10 cellular contexts compared by ENCODE assay signal in genomic region chr19:46487178-46487801, GRCh38. TPM values are rescaled to one million over a fixed set of nuclear protein-coding genes. Genes with fewer than 3 reads are reported as not detected.
DNase-seq lines count a peak whose midpoint lies in the region; ATAC-seq and TF ChIP-seq lines count a peak whose summit lies in the region.
"Had no signal": no experiment of that assay in that cellular context is flagged by ENCODE, and none has a peak within 500 bp of the region (broad histone marks: within the 10 kb centered on the region; RNA-seq: fewer than 3 reads in every experiment).

No MANE protein-coding gene starts in this region.

- H3T11ph ChIP-seq in H9 (ENCODE audit: low read length), result no peak overlapping the region

- no peak overlapping the region for H4K5ac ChIP-seq in H9 (ENCODE audit: insufficient read length, low read depth, low read length)

- H3K23ac ChIP-seq in H9 (ENCODE audit: insufficient read length, low read depth, low read length), result no peak overlapping the region

- H4K91ac ChIP-seq in H9 (ENCODE audit: insufficient read length, low read depth, low read length), result no peak overlapping the region

- H3K9me3 ChIP-seq in H9 (ENCODE audit: control insufficient read depth, low read depth, low read length) (no peaks in the 10 kb centered on the region), iPS-18a (ENCODE audit: control insufficient read depth, low read depth, low read length) (no peaks in the 10 kb centered on the region), gastrocnemius medialis (no peaks in the 10 kb centered on the region)
- H3K9me3 ChIP-seq in CD4-positive, alpha-beta memory T cell (ENCODE audit: control insufficient read depth in 1 of 2, low read length in 2 of 2), result no peaks in the 10 kb centered on the region
- H3K9me3 ChIP-seq: neutrophil had no signal

- peak overlapping the region; percentile 50 to 71 for H3K4me3 Mint-ChIP-seq in H9
- peak overlapping the region in 1 of 8 donors; percentile 31 for H3K4me3 Mint-ChIP-seq in CD4-positive, alpha-beta memory T cell
- no peak overlapping the region for H3K4me3 Mint-ChIP-seq in natural killer cell treated with Interleukin-12 subunit alpha and Interleukin-12 subunit beta and Interleukin-15 and Interleukin-18, amount 100 ng/mL, for 72 hours

- no CpG with 5 or more reads among the region's 19 CpGs for WGBS in H9 (ENCODE audit: extremely low coverage, insufficient read length, low lambda C conversion rate)

- H3K23me2 ChIP-seq in H9 (ENCODE audit: insufficient read length, low read depth, low read length, poor library complexity, severe bottlenecking), result peaks cover 4% of the 10 kb centered on the region

- no peaks in the 10 kb centered on the region for H3K79me2 ChIP-seq in H9 (ENCODE audit: insufficient read depth, low read length)

- no peak overlapping the region for H3K4ac ChIP-seq in H9 (ENCODE audit: low read depth, low read length)

- ATAC-seq in gastrocnemius medialis (no peak), GM19328 (IDR thresholded peaks at IDR 0.05; ENCODE audit: unreplicated experiment) (no peak), HG02798 (IDR thresholded peaks at IDR 0.05; ENCODE audit: poor library complexity, unreplicated experiment) (no peak)
- ATAC-seq in natural killer cell treated with Interleukin-12 subunit alpha and Interleukin-12 subunit beta and Interleukin-15 and Interleukin-18, amount 100 ng/mL, for 72 hours, result no peak

- H2BK20ac ChIP-seq in H9 (ENCODE audit: low read depth, low read length, poor library complexity, severe bottlenecking), result no peak overlapping the region

- H3K27ac Mint-ChIP-seq in H9, result no peak overlapping the region
- H3K27ac Mint-ChIP-seq in CD4-positive, alpha-beta memory T cell, result peak overlapping the region in 1 of 7 donors; percentile 13
- no peak overlapping the region for H3K27ac Mint-ChIP-seq in natural killer cell treated with Interleukin-12 subunit alpha and Interleukin-12 subunit beta and Interleukin-15 and Interleukin-18, amount 100 ng/mL, for 72 hours

- H2AFZ ChIP-seq in H9 (ENCODE audit: low read length), result no peak overlapping the region

- no peak overlapping the region for H3K18ac ChIP-seq in H9 (ENCODE audit: insufficient read length, low read depth, low read length)

- H3K4me1 ChIP-seq in H9 (ENCODE audit: insufficient read depth, low read length) (no peaks in the 10 kb centered on the region), iPS-18a (ENCODE audit: control insufficient read depth, low read depth, low read length) (peaks cover 6% of the 10 kb centered on the region), gastrocnemius medialis (peaks cover 0 to 15% of the 10 kb centered on the region in 2 donors)
- peaks cover 14% of the 10 kb centered on the region for H3K4me1 ChIP-seq in CD4-positive, alpha-beta memory T cell (ENCODE audit: insufficient read depth, low read length)

- H2BK15ac ChIP-seq in H9 (ENCODE audit: low read depth, low read length), result no peak overlapping the region

- CTCF ChIA-PET in CD4-positive, alpha-beta memory T cell (lab: Charles Lee; ENCODE audit: partially characterized antibody), result interaction anchor here (1.0 to 2.5 kb wide), 4 partner anchors 85 to 207 kb away, joined by 5 to 17 read pairs (median 12); no protein-coding TSS in a partner anchor

- H3K14ac ChIP-seq in H9 (ENCODE audit: insufficient read depth, low read length), result no peak overlapping the region

- H3K36me3 Mint-ChIP-seq in H9 (ENCODE audit: insufficient read depth in 1 of 3, low read depth in 3 of 3), result no peaks in the 10 kb centered on the region; a peak in 1 of 7 replicates
- no peaks in the 10 kb centered on the region for H3K36me3 Mint-ChIP-seq in CD4-positive, alpha-beta memory T cell
- no peaks in the 10 kb centered on the region for H3K36me3 Mint-ChIP-seq in natural killer cell treated with Interleukin-12 subunit alpha and Interleukin-12 subunit beta and Interleukin-15 and Interleukin-18, amount 100 ng/mL, for 72 hours

- H3K9ac ChIP-seq in H9 (ENCODE audit: extremely low read depth, insufficient read length, low read length) (no peak overlapping the region), iPS-18a (ENCODE audit: low read length) (no peak overlapping the region)

- TF ChIP-seq CTCF in H9 (conservative IDR thresholded peaks at IDR 0.05), result no peak
- TF ChIP-seq CTCF in brain microvascular endothelial cell (IDR thresholded peaks at IDR 0.05; ENCODE audit: low read depth, low read length, missing control alignments), result no peak
- TF ChIP-seq CTCF in gastrocnemius medialis (IDR thresholded peaks at IDR 0.05 in 4 of 5, conservative IDR thresholded peaks at IDR 0.05 in 1 of 5), result no peak

- H4K8ac ChIP-seq in H9 (replicated peaks; ENCODE audit: insufficient read length, low read depth, low read length), result no peak overlapping the region

- POLR2A ChIA-PET in CD4-positive, alpha-beta memory T cell (lab: Charles Lee; ENCODE audit: partially characterized antibody), result no interaction called here

- peaks cover 3% of the 10 kb centered on the region; the same call in 1 of the 2 replicates for H3K27me3 ChIP-seq in H9 (ENCODE audit: insufficient read depth, low read length)
- no peaks in the 10 kb centered on the region for H3K27me3 ChIP-seq in brain microvascular endothelial cell (replicated peaks)
- H3K27me3 ChIP-seq in iPS-18a (ENCODE audit: control insufficient read depth, insufficient read depth, low read length), result peaks cover 60% of the 10 kb centered on the region
- H3K27me3 ChIP-seq in gastrocnemius medialis, result peaks cover 26 to 51% (median 34%) of the 10 kb centered on the region in 3 donors
- H3K27me3 ChIP-seq in CD4-positive, alpha-beta memory T cell (ENCODE audit: insufficient read depth, low read length), result peaks cover 36% of the 10 kb centered on the region

- H3K36me3 ChIP-seq in brain microvascular endothelial cell (replicated peaks) (no peaks in the 10 kb centered on the region), iPS-18a (ENCODE audit: control insufficient read depth, low read depth, low read length) (no peaks in the 10 kb centered on the region), gastrocnemius medialis (no peaks in the 10 kb centered on the region)
- H3K36me3 ChIP-seq in CD4-positive, alpha-beta memory T cell (ENCODE audit: insufficient read depth, low read length), result no peaks in the 10 kb centered on the region
- H3K36me3 ChIP-seq: neutrophil had no signal

- H2BK5ac ChIP-seq in H9 (ENCODE audit: insufficient read length, low read length), result no peak overlapping the region

- H2BK120ac ChIP-seq in H9 (ENCODE audit: low read depth, low read length, poor library complexity, severe bottlenecking), result no peak overlapping the region

- in situ Hi-C loops in brain microvascular endothelial cell (cut with HindIII; ENCODE audit: low pct_ligation_motif_present, low sequenced_read_pairs), result no loop called here
- in situ Hi-C loops in gastrocnemius medialis (cut with MboI; ENCODE audit: low sequenced_read_pairs in 4 of 4), result loop anchor here (5.0 to 25.0 kb wide), 5 partner anchors 82 to 202 kb away; partner anchors contain the start of gene HIF3A (in 1 of the 4)

- intact Hi-C loops in gastrocnemius medialis (cut with DNase I; ENCODE audit: low total_unique reads), result loop anchor here (1.0 to 2.0 kb wide), 3 partner anchors 85 to 207 kb away; no protein-coding TSS in a partner anchor
- intact Hi-C loops in CD4-positive, alpha-beta memory T cell (cut with micrococcal nuclease), result loop anchor here (1.0 to 5.0 kb wide), 2 partner anchors 85 to 460 kb away; no protein-coding TSS in a partner anchor

- peaks cover 0 to 2% of the 10 kb centered on the region in 2 experiments; a peak in 2 of 5 replicates for H3K9me3 Mint-ChIP-seq in H9
- no peaks in the 10 kb centered on the region for H3K9me3 Mint-ChIP-seq in CD4-positive, alpha-beta memory T cell
- no peaks in the 10 kb centered on the region for H3K9me3 Mint-ChIP-seq in natural killer cell treated with Interleukin-12 subunit alpha and Interleukin-12 subunit beta and Interleukin-15 and Interleukin-18, amount 100 ng/mL, for 72 hours

- no peak overlapping the region for H2AK5ac ChIP-seq in H9 (ENCODE audit: insufficient read length, low read length)

- no peaks in the 10 kb centered on the region for H3K79me1 ChIP-seq in H9 (ENCODE audit: insufficient read depth, low read depth, low read length, poor library complexity, severe bottlenecking)

- no peak overlapping the region for H2BK12ac ChIP-seq in H9 (ENCODE audit: insufficient read length, low read depth, low read length)

- H3K4me2 ChIP-seq in H9 (ENCODE audit: insufficient read depth, insufficient read length, low read length), result peak overlapping the region; percentile 39

- H3K27ac ChIP-seq in H9 (ENCODE audit: insufficient read length, low read depth, low read length) (no peak overlapping the region), brain microvascular endothelial cell (no peak overlapping the region), iPS-18a (ENCODE audit: low read length) (no peak overlapping the region), gastrocnemius medialis (no peak overlapping the region)
- no peak overlapping the region for H3K27ac ChIP-seq in CD4-positive, alpha-beta memory T cell (ENCODE audit: low read depth, low read length)
- H3K27ac ChIP-seq: neutrophil had no signal

- H3K4me3 ChIP-seq in brain microvascular endothelial cell (ENCODE audit: low read depth, low read length), result peak overlapping the region; percentile 43
- peak overlapping the region; percentile 52 for H3K4me3 ChIP-seq in iPS-18a (ENCODE audit: low read length)
- H3K4me3 ChIP-seq in gastrocnemius medialis, result peak overlapping the region; percentile 2 to 46 (median 26)
- no peak overlapping the region for H3K4me3 ChIP-seq in CD4-positive, alpha-beta memory T cell (ENCODE audit: low read length in 2 of 2)

- no peak for TF ChIP-seq POLR2A in gastrocnemius medialis (IDR thresholded peaks at IDR 0.05)

- H3K4me1 Mint-ChIP-seq in H9, result peaks cover 18 to 33% of the 10 kb centered on the region in 2 experiments
- H3K4me1 Mint-ChIP-seq in CD4-positive, alpha-beta memory T cell, result peaks cover 9 to 57% (median 12%) of the 10 kb centered on the region in 4 donors
- H3K4me1 Mint-ChIP-seq in natural killer cell treated with Interleukin-12 subunit alpha and Interleukin-12 subunit beta and Interleukin-15 and Interleukin-18, amount 100 ng/mL, for 72 hours (ENCODE audit: low read depth in 2 of 2), result peaks cover 0 to 5% of the 10 kb centered on the region in 2 donors

- H4K20me1 ChIP-seq in H9 (ENCODE audit: control insufficient read depth, insufficient read depth, insufficient read length), result no peaks in the 10 kb centered on the region

- H3K27me3 Mint-ChIP-seq in H9 (ENCODE audit: low read depth), result peaks cover 62% of the 10 kb centered on the region
- H3K27me3 Mint-ChIP-seq in CD4-positive, alpha-beta memory T cell, result peaks cover 49 to 66% of the 10 kb centered on the region in 2 donors
- peaks cover 45 to 66% of the 10 kb centered on the region in 2 donors for H3K27me3 Mint-ChIP-seq in natural killer cell treated with Interleukin-12 subunit alpha and Interleukin-12 subunit beta and Interleukin-15 and Interleukin-18, amount 100 ng/mL, for 72 hours

- DNase-seq in H9 (no peak), brain microvascular endothelial cell (no peak), gastrocnemius medialis (no peak)
- DNase-seq in CD4-positive, alpha-beta memory T cell, result no peak
- no peak for DNase-seq in natural killer cell treated with Interleukin-12 subunit alpha and Interleukin-12 subunit beta and Interleukin-15 and Interleukin-18, amount 100 ng/mL, for 72 hours (ENCODE audit: low spot score)

- H3K56ac ChIP-seq in H9 (ENCODE audit: insufficient read length, low read depth, low read length), result no peak overlapping the region

RNA-seq across cellular contexts. Expression of gene PNMA8B, which starts 8.4 kb away (rescaled TPM):
- total RNA-seq in H9 (2021) (1.4 and 1.5 TPM in 2 replicates), gastrocnemius medialis (under 1 TPM; 0.07 to 0.18 (median 0.15) TPM)
- total RNA-seq in CD4-positive, alpha-beta memory T cell, result 1 to 10 TPM; 1.2 TPM
- polyA plus RNA-seq in CD4-positive, alpha-beta memory T cell, result under 1 TPM; 0.24 to 0.34 TPM
- not detected for total RNA-seq in natural killer cell treated with Interleukin-12 subunit alpha and Interleukin-12 subunit beta and Interleukin-15 and Interleukin-18, amount 100 ng/mL, for 72 hours

RNA-seq across cellular contexts. Expression of gene PNMA8A, which starts 15.9 kb away (rescaled TPM):
- total RNA-seq in H9 (2021) (22.6 and 23.2 TPM in 2 replicates), gastrocnemius medialis (under 1 TPM in 3 of 4 donors, not detected in 1; 0.13 to 0.83 (median 0.60) TPM)
- total RNA-seq in CD4-positive, alpha-beta memory T cell, result under 1 TPM in 1 of 2 experiments, not detected in 1; 0.26 TPM
- polyA plus RNA-seq in CD4-positive, alpha-beta memory T cell, result under 1 TPM in 1 of 2 donors, not detected in 1; 0.13 TPM
- not detected for total RNA-seq in natural killer cell treated with Interleukin-12 subunit alpha and Interleukin-12 subunit beta and Interleukin-15 and Interleukin-18, amount 100 ng/mL, for 72 hours

RNA-seq across cellular contexts. Expression of gene PNMA8C, which starts 58.6 kb away (rescaled TPM):
- total RNA-seq in H9 (2021), result 1.7 and 1.8 TPM in 2 replicates
- total RNA-seq in gastrocnemius medialis, result not detected
- not detected for total RNA-seq in CD4-positive, alpha-beta memory T cell
- not detected for polyA plus RNA-seq in CD4-positive, alpha-beta memory T cell
- total RNA-seq in natural killer cell treated with Interleukin-12 subunit alpha and Interleukin-12 subunit beta and Interleukin-15 and Interleukin-18, amount 100 ng/mL, for 72 hours, result not detected
- total RNA-seq: glomerular endothelial cell had no signal

Comparison
In these comparisons a context has a peak if more than half of its experiments do, and no peak if none do; other contexts are left out.
1. H3K4me3 ChIP-seq: peak in brain microvascular endothelial cell (single experiment), iPS-18a (single experiment) and gastrocnemius medialis (4 of 4); none in CD4-positive, alpha-beta memory T cell (0 of 2).
2. RNA of gene PNMA8A, which starts 15.9 kb away (total RNA-seq): 22.6 to 23.2 TPM in H9; 0.13 to 0.83 TPM in gastrocnemius medialis, 0.26 TPM in CD4-positive, alpha-beta memory T cell and not detected in natural killer cell treated with Interleukin-12 subunit alpha and Interleukin-12 subunit beta and Interleukin-15 and Interleukin-18, amount 100 ng/mL, for 72 hours; every median in the first group is over 10 times any median in the second.